Comparison of ENCODE assay signal across 21 cellular contexts in the genomic region with DNA sequence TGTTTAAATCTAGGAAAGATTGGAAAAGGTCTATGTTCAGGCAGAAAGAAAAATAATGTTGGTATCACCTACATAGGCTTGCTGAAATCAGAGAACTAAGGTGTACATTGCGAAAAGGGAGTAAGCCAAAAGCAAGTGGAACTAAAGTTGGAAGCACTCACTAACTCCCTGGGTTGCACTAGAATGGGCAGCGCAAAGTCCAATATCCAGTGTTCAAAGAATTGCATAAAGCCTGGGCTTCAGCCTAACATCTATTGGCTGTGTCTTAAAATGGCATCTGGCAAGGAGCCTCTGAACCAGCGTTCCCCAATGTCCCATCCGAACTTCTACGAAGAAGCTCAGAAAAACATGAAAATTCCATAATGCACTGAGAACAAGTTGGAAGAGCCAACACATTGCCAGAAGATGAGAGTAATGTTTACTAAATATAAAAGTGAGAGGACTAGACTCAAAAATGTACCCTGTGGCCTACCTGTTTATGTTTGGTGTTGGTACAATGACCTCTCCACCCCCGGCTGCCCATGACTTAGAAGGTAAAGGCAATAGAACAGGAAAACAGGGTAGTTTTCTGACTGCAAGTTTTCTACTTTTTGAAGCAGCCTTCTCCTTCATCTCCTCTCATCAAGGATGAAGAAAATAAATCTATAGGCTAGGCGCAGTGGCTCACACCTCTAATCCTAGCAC.
A peak's percentile ranks its signal among the peaks of the same experiment; 100 is the strongest.
DNase-seq lines count a peak whose midpoint lies in the region; ATAC-seq, FAIRE-seq and TF ChIP-seq lines count a peak whose summit lies in the region.
"Had no signal": no experiment of that assay in that cellular context is flagged by ENCODE, and none has a peak within 500 bp of the region (broad histone marks: within the 10 kb centered on the region; RNA-seq: fewer than 3 reads in every experiment).

No MANE protein-coding gene starts in this region.

- H3K9ac ChIP-seq in liver (ENCODE audit: low read depth in 1 of 2, low read length in 2 of 2) (no peak overlapping the region), HepG2 (ENCODE audit: insufficient read depth, low read depth, low read length) (no peak overlapping the region)
- H3K9ac ChIP-seq: BLaER1 had no signal

- TF ChIP-seq POLR2A in HepG2 (IDR thresholded peaks at IDR 0.05; ENCODE audit: insufficient read depth in 1 of 2, low read depth in 2 of 2, low read length in 2 of 2) (no peak), right lobe of liver (IDR thresholded peaks at IDR 0.05) (no peak)

- DNase-seq in HepG2 (ENCODE audit: low spot score) = no peak
- peak in 1 of 3 donors; percentile 76 for DNase-seq in right lobe of liver
- DNase-seq in stimulated activated CD4-positive, alpha-beta T cell treated with anti-CD3 and anti-CD28 coated beads, Interleukin-1b, Interleukin-23, amount 100 ng/mL, for 48 hours = no peak
- DNase-seq: BE2C; CD4-positive, alpha-beta memory T cell; CD4-positive, CD25-positive, alpha-beta regulatory T cell; CD8-positive, alpha-beta memory T cell; DMS 273 treated with DMSO at 0.1 percent for 48 hours; DMS153; DMS79; DND-41; EL; GDM1 had no signal

- H3K27me3 ChIP-seq in liver (ENCODE audit: control insufficient read depth in 4 of 4, insufficient read depth in 4 of 4, low read length in 3 of 4) (no peaks in the 10 kb centered on the region), HepG2 (ENCODE audit: control insufficient read depth in 1 of 2, insufficient read depth in 2 of 2, low read length in 2 of 2) (no peaks in the 10 kb centered on the region), right lobe of liver (no peaks in the 10 kb centered on the region)
- H3K27me3 ChIP-seq: BE2C, BLaER1 had no signal

- no TSS peak for BruUV-seq in HepG2 (replicated peaks; lab: Mats Ljungman, UMichigan)

- TF ChIP-seq EP300 in HepG2 (IDR thresholded peaks at IDR 0.05; ENCODE audit: low read depth in 2 of 2, low read length in 2 of 2) (no peak), HepG2 (CRISPR knock-in tag; IDR thresholded peaks at IDR 0.05; ENCODE audit: borderline replicate concordance) (no peak)

- WGBS in liver = 49% methylated on average over 7 of the region's 7 CpGs
- whole genome bisulfite sequencing in HepG2 (ENCODE audit: low lambda C conversion rate) = 62% methylated on average over 7 of the region's 7 CpGs
- WGBS in right lobe of liver (ENCODE audit: insufficient coverage, low coverage, low lambda C conversion rate, missing lambda C conversion rate) = 38% methylated on average over 7 of the region's 7 CpGs

- intact Hi-C loops in HepG2 (cut with micrococcal nuclease; ENCODE audit: unreplicated experiment) = no loop called here
- intact Hi-C loops in right lobe of liver (cut with DNase I) = no loop called here

- TF ChIP-seq CTCF in liver (IDR thresholded peaks at IDR 0.05; ENCODE audit: low read depth, low read length, missing input control) (no peak), HepG2 (CRISPR knock-in tag; IDR thresholded peaks at IDR 0.05) (no peak), right lobe of liver (IDR thresholded peaks at IDR 0.05) (no peak)

- H3K4me2 ChIP-seq in HepG2 (ENCODE audit: low read depth, low read length) = no peak overlapping the region
- H3K4me2 ChIP-seq: A549, BLaER1 had no signal

- no peak overlapping the region for H3K27ac ChIP-seq in liver (ENCODE audit: low read depth in 1 of 2, low read length in 2 of 2)
- H3K27ac ChIP-seq in HepG2 (ENCODE audit: extremely low read length, insufficient read depth, low read length) = no peak overlapping the region
- no peak overlapping the region for H3K27ac ChIP-seq in right lobe of liver
- H3K27ac ChIP-seq: 22Rv1, A549, BLaER1 had no signal

- no peak overlapping the region for H2AFZ ChIP-seq in HepG2 (ENCODE audit: low read length)

- in situ Hi-C loops in HepG2 (cut with HindIII; ENCODE audit: extremely low pct_ligation_motif_present, low pct_unique_long_range_greater_than_20kb) = loop anchor here (25.0 kb wide), 1 partner anchor 1051 kb away; no protein-coding TSS in a partner anchor

- TF ChIP-seq RAD21 in liver (IDR thresholded peaks at IDR 0.05) = peak in 1 of 2 donors; percentile 28
- TF ChIP-seq RAD21 in HepG2 (CRISPR knock-in tag; IDR thresholded peaks at IDR 0.05) = no peak

- CTCF ChIA-PET in HepG2 (lab: Yijun Ruan, JAX; ENCODE audit: low intra/inter-chr PET ratio, low total read pairs) = no interaction called here

- H3K79me2 ChIP-seq in HepG2 (ENCODE audit: insufficient read depth, low read length) = no peaks in the 10 kb centered on the region

- H3K9me3 ChIP-seq in liver (ENCODE audit: control insufficient read depth in 4 of 4, low read length in 3 of 4) (no peaks in the 10 kb centered on the region), HepG2 (ENCODE audit: low read length) (no peaks in the 10 kb centered on the region), right lobe of liver (no peaks in the 10 kb centered on the region)
- H3K9me3 ChIP-seq: A549, BE2C, BLaER1 had no signal

- FAIRE-seq in HepG2 (lab: Jason Lieb, UNC) = no peak
- FAIRE-seq: A549, GM12878, GM12892, GM18507 had no signal

- no peaks in the 10 kb centered on the region for H3K36me3 ChIP-seq in liver (ENCODE audit: control insufficient read depth in 4 of 4, insufficient read depth in 3 of 4, low read depth in 1 of 4, low read length in 3 of 4)
- H3K36me3 ChIP-seq in HepG2 (replicated peaks in 1 of 2; ENCODE audit: control insufficient read depth in 1 of 2, insufficient read depth in 2 of 2, low read length in 2 of 2) = no peaks in the 10 kb centered on the region
- H3K36me3 ChIP-seq in right lobe of liver = no peaks in the 10 kb centered on the region
- H3K36me3 ChIP-seq: BE2C, BLaER1 had no signal

- peaks cover 0 to 6% (median 4%) of the 10 kb centered on the region in 4 donors for H3K4me1 ChIP-seq in liver (ENCODE audit: control insufficient read depth in 4 of 4, insufficient read depth in 4 of 4, low read length in 3 of 4)
- H3K4me1 ChIP-seq in HepG2 (ENCODE audit: insufficient read depth, low read length) = no peaks in the 10 kb centered on the region
- H3K4me1 ChIP-seq in right lobe of liver = peaks cover 0 to 13% (median 6%) of the 10 kb centered on the region in 4 donors
- H3K4me1 ChIP-seq: A549, BE2C, BLaER1 had no signal

- POLR2A ChIA-PET in HepG2 (lab: Yijun Ruan, JAX) = no interaction called here

- no peaks in the 10 kb centered on the region for H4K20me1 ChIP-seq in HepG2 (ENCODE audit: insufficient read depth, low read length)
- H4K20me1 ChIP-seq: BLaER1 had no signal

- H3K4me3 ChIP-seq in liver (ENCODE audit: low read depth in 1 of 3, low read length in 3 of 3) = no peak overlapping the region
- H3K4me3 ChIP-seq in HepG2 (replicated peaks in 1 of 3; ENCODE audit: insufficient read depth in 1 of 3, low read depth in 2 of 3, low read length in 3 of 3) = no peak overlapping the region
- no peak overlapping the region for H3K4me3 ChIP-seq in right lobe of liver
- H3K4me3 ChIP-seq: A549, BLaER1, GM12878 had no signal

- ATAC-seq in HepG2 (no peak), right lobe of liver (peak; percentile 95 to 99 (median 96)), HG02623 (IDR thresholded peaks at IDR 0.05; ENCODE audit: unreplicated experiment) (no peak)
- ATAC-seq: A549, GM12878 had no signal

TF ChIP-seq in liver, 16 proteins besides CTCF, POLR2A, EP300 and RAD21 (continues in another document):
- TF ChIP-seq HNF4A (conservative IDR thresholded peaks at IDR 0.05) = peak; percentile 87 to 97
- TF ChIP-seq EGR1 (IDR thresholded peaks at IDR 0.05; ENCODE audit: low read depth in 2 of 2) = peak in 1 of 2 donors; percentile 29
- TF ChIP-seq, protein P1, sequence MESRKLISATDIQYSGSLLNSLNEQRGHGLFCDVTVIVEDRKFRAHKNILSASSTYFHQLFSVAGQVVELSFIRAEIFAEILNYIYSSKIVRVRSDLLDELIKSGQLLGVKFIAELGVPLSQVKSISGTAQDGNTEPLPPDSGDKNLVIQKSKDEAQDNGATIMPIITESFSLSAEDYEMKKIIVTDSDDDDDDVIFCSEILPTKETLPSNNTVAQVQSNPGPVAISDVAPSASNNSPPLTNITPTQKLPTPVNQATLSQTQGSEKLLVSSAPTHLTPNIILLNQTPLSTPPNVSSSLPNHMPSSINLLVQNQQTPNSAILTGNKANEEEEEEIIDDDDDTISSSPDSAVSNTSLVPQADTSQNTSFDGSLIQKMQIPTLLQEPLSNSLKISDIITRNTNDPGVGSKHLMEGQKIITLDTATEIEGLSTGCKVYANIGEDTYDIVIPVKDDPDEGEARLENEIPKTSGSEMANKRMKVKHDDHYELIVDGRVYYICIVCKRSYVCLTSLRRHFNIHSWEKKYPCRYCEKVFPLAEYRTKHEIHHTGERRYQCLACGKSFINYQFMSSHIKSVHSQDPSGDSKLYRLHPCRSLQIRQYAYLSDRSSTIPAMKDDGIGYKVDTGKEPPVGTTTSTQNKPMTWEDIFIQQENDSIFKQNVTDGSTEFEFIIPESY (IDR thresholded peaks at IDR 0.05) = peak; percentile 36
- TF ChIP-seq SP1 (IDR thresholded peaks at IDR 0.05) = peak; percentile 60
- TF ChIP-seq GABPA (IDR thresholded peaks at IDR 0.05 in 1 of 2, conservative IDR thresholded peaks at IDR 0.05 in 1 of 2) = no peak
- no peak for TF ChIP-seq FOXA1 (IDR thresholded peaks at IDR 0.05)
- peak; percentile 77 for TF ChIP-seq YY1 (IDR thresholded peaks at IDR 0.05)
- TF ChIP-seq JUND (IDR thresholded peaks at IDR 0.05) = peak in 1 of 2 donors; percentile 54

TF ChIP-seq in HepG2, 621 proteins besides CTCF, POLR2A, EP300 and RAD21 (continues in another document):
- TF ChIP-seq, protein P2, sequence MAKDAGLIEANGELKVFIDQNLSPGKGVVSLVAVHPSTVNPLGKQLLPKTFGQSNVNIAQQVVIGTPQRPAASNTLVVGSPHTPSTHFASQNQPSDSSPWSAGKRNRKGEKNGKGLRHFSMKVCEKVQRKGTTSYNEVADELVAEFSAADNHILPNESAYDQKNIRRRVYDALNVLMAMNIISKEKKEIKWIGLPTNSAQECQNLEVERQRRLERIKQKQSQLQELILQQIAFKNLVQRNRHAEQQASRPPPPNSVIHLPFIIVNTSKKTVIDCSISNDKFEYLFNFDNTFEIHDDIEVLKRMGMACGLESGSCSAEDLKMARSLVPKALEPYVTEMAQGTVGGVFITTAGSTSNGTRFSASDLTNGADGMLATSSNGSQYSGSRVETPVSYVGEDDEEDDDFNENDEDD (CRISPR knock-in tag; IDR thresholded peaks at IDR 0.05; ENCODE audit: borderline replicate concordance) = no peak
- TF ChIP-seq ZNF503 (CRISPR knock-in tag; IDR thresholded peaks at IDR 0.05) = no peak

Comparison
In these comparisons a context has a peak if more than half of its experiments do, and no peak if none do; other contexts are left out.
1. ATAC-seq: peak in right lobe of liver (4 of 4); none in HepG2 (single experiment) and HG02623 (single experiment).